17 cellular contexts compared by ENCODE assay signal in genomic region chr11:46252373-46252914, GRCh38. TPM values are rescaled to one million over a fixed set of nuclear protein-coding genes. Genes with fewer than 3 reads are reported as not detected.
A peak's percentile ranks its signal among the peaks of the same experiment; 100 is the strongest.
DNase-seq lines count a peak whose midpoint lies in the region; ATAC-seq and TF ChIP-seq lines count a peak whose summit lies in the region.
"Had no signal": no experiment of that assay in that cellular context is flagged by ENCODE, and none has a peak within 500 bp of the region (broad histone marks: within the 10 kb centered on the region; RNA-seq: fewer than 3 reads in every experiment).

No MANE protein-coding gene starts in this region.

- H3K27ac ChIP-seq in body of pancreas: no peak overlapping the region
- H3K27ac ChIP-seq: cardiac muscle cell had no signal

- H3K9me3 Mint-ChIP-seq in Calu3 (ENCODE audit: low read depth, unreplicated experiment): no peaks in the 10 kb centered on the region
- no peaks in the 10 kb centered on the region for H3K9me3 Mint-ChIP-seq in neural crest cell
- no peaks in the 10 kb centered on the region for H3K9me3 Mint-ChIP-seq in HFFc6
- H3K9me3 Mint-ChIP-seq: activated naive CD4-positive, alpha-beta T cell treated with anti-CD3 and anti-CD28 coated beads, Interleukin-2, amount 50 U/mL, for 72 hours; IgD-negative memory B cell; stimulated activated memory B cell treated with anti-CD40 and anti-IgM and Interleukin-4, amounts not matched to agents 10 μg/mL and 1 μg/mL and 100 μg/mL, for 72 hours had no signal

- H3K4me1 Mint-ChIP-seq in Calu3 (ENCODE audit: low read depth, unreplicated experiment) (peaks cover 37% of the 10 kb centered on the region), neural crest cell (peaks cover 14% of the 10 kb centered on the region), HFFc6 (ENCODE audit: low read depth) (peaks cover 44% of the 10 kb centered on the region)
- H3K4me1 Mint-ChIP-seq: IgD-negative memory B cell; stimulated activated memory B cell treated with anti-CD40 and anti-IgM and Interleukin-4, amounts not matched to agents 10 μg/mL and 1 μg/mL and 100 μg/mL, for 72 hours had no signal

- no peak for TF ChIP-seq POLR2A in body of pancreas (IDR thresholded peaks at IDR 0.05)

- no peak overlapping the region for H3K27ac Mint-ChIP-seq in Calu3 (ENCODE audit: unreplicated experiment)
- H3K27ac Mint-ChIP-seq in neural crest cell (ENCODE audit: unreplicated experiment): peak overlapping the region; percentile 22
- H3K27ac Mint-ChIP-seq in HFFc6: no peak overlapping the region
- H3K27ac Mint-ChIP-seq: IgD-negative memory B cell; stimulated activated memory B cell treated with anti-CD40 and anti-IgM and Interleukin-4, amounts not matched to agents 10 μg/mL and 1 μg/mL and 100 μg/mL, for 72 hours had no signal

- intact Hi-C loops in Calu3 (cut with micrococcal nuclease; ENCODE audit: unreplicated experiment): no loop called here
- intact Hi-C loops in body of pancreas (cut with DNase I): loop anchor here (5.0 kb wide), 1 partner anchor 55 kb away; no protein-coding TSS in a partner anchor

- BruUV-seq in Calu3 (replicated peaks; lab: Mats Ljungman, UMichigan): no TSS peak

- H3K4me3 Mint-ChIP-seq in Calu3 (ENCODE audit: low read depth, unreplicated experiment) (no peak overlapping the region), neural crest cell (no peak overlapping the region), HFFc6 (no peak overlapping the region)
- H3K4me3 Mint-ChIP-seq: IgD-negative memory B cell; stimulated activated memory B cell treated with anti-CD40 and anti-IgM and Interleukin-4, amounts not matched to agents 10 μg/mL and 1 μg/mL and 100 μg/mL, for 72 hours had no signal

- no peaks in the 10 kb centered on the region for H3K27me3 ChIP-seq in body of pancreas
- H3K27me3 ChIP-seq: cardiac muscle cell had no signal

- no peak overlapping the region for H3K4me3 ChIP-seq in body of pancreas
- H3K4me3 ChIP-seq: cardiac muscle cell had no signal

- WGBS in body of pancreas, 2 donors: 34 to 36% methylated on average over 10 of the region's 10 CpGs

- H3K27me3 Mint-ChIP-seq in Calu3 (ENCODE audit: unreplicated experiment) (peaks cover 16% of the 10 kb centered on the region), neural crest cell (ENCODE audit: low read depth) (peaks cover 4% of the 10 kb centered on the region), HFFc6 (ENCODE audit: insufficient read depth) (peaks cover 5% of the 10 kb centered on the region)

- peaks cover 19% of the 10 kb centered on the region for H3K4me1 ChIP-seq in body of pancreas

- TF ChIP-seq CTCF in Calu3 (IDR thresholded peaks at IDR 0.05; ENCODE audit: unreplicated experiment) (no peak), body of pancreas (IDR thresholded peaks at IDR 0.05) (no peak), neural crest cell (conservative IDR thresholded peaks at IDR 0.05) (no peak), HFFc6 (IDR thresholded peaks at IDR 0.05) (no peak)

- DNase-seq in Calu3: peak; percentile 48
- DNase-seq in NCI-H1092 (lab: John Stamatoyannopoulos, UW): peak; percentile 40
- DNase-seq in body of pancreas: peak in 2 of 4 donors; percentile 42 to 57
- no peak for DNase-seq in neural crest cell (ENCODE audit: low read depth, low spot score)
- DNase-seq in HFFc6: no peak
- no peak for DNase-seq in NCI-H82 treated with DMSO at 0.1 percent for 48 hours (lab: John Stamatoyannopoulos, UW; ENCODE audit: unreplicated experiment)
- DNase-seq: DMS79, foreskin fibroblast, mammary epithelial cell, NCI-H1694 treated with DMSO at 0.1 percent for 48 hours, Right ventricle myocardium superior had no signal

- H3K36me3 Mint-ChIP-seq in Calu3 (ENCODE audit: insufficient read depth, unreplicated experiment) (no peaks in the 10 kb centered on the region), neural crest cell (ENCODE audit: low read depth) (no peaks in the 10 kb centered on the region), HFFc6 (ENCODE audit: low read depth) (no peaks in the 10 kb centered on the region)
- H3K36me3 Mint-ChIP-seq: activated naive CD4-positive, alpha-beta T cell treated with anti-CD3 and anti-CD28 coated beads, Interleukin-2, amount 50 U/mL, for 72 hours; stimulated activated memory B cell treated with anti-CD40 and anti-IgM and Interleukin-4, amounts not matched to agents 10 μg/mL and 1 μg/mL and 100 μg/mL, for 72 hours had no signal

- peak; percentile 64 for ATAC-seq in body of pancreas
- no peak for ATAC-seq in HG03571 (IDR thresholded peaks at IDR 0.05; ENCODE audit: unreplicated experiment)
- no peak for ATAC-seq in GM21447 (IDR thresholded peaks at IDR 0.05; ENCODE audit: unreplicated experiment)
- ATAC-seq: activated naive CD4-positive, alpha-beta T cell treated with anti-CD3 and anti-CD28 coated beads, Interleukin-2, amount 50 U/mL, for 72 hours had no signal

- CTCF ChIA-PET in Calu3 (lab: Charles Lee): interaction anchor here (1.4 kb wide), 2 partner anchors 9 to 13 kb away, joined by 3 read pairs; no protein-coding TSS in a partner anchor

- no peaks in the 10 kb centered on the region for H3K36me3 ChIP-seq in body of pancreas (replicated peaks in 1 of 2; ENCODE audit: insufficient read depth in 1 of 2, low read depth in 2 of 2)
- H3K36me3 ChIP-seq: cardiac muscle cell had no signal

- H3K9me3 ChIP-seq in body of pancreas: no peaks in the 10 kb centered on the region

RNA-seq across cellular contexts. Expression of gene CREB3L1, which starts 25.0 kb away (rescaled TPM):
- total RNA-seq in Calu3 (2022) (0.61 TPM in 1 of 2 replicates, not detected in the other), body of pancreas (10 to 100 TPM; 20.8 to 22.7 TPM), neural crest cell (0.71 and 0.75 TPM in 2 replicates)
- 100 to 1,000 TPM; 282 to 328 (median 310) TPM for total RNA-seq in HFFc6 (2021; fragmentation: NEBNext Ultra II Directional; extraction: Animal tissue kit (Norgen Biotek cat#: 25700))

Comparison
In these comparisons a context has a peak if more than half of its experiments do, and no peak if none do; other contexts are left out.
1. DNase-seq: peak in Calu3 (single experiment) and NCI-H1092 (single experiment); none in neural crest cell (single experiment), HFFc6 (single experiment) and NCI-H82 treated with DMSO at 0.1 percent for 48 hours (single experiment).
2. RNA of gene CREB3L1, which starts 25.0 kb away (total RNA-seq): 282 to 328 TPM in HFFc6 and 20.8 to 22.7 TPM in body of pancreas; 0.71 to 0.75 TPM in neural crest cell and 0.61 TPM in Calu3; every median in the first group is over 10 times any median in the second.